In genomic region chr18:36066731-36067117, GRCh38 we compare ENCODE assay signal across 1 cellular context.
TF ChIP-seq lines count a peak whose summit lies in the region.

No MANE protein-coding gene starts in this region.

TF ChIP-seq in GM23338, 12 proteins besides CTCF, POLR2A, EP300 and RAD21 (continued from another document):
- no peak for TF ChIP-seq ZNF462 (CRISPR knock-in tag; IDR thresholded peaks at IDR 0.05)
